16 cellular contexts compared by ENCODE assay signal in the genomic region with DNA sequence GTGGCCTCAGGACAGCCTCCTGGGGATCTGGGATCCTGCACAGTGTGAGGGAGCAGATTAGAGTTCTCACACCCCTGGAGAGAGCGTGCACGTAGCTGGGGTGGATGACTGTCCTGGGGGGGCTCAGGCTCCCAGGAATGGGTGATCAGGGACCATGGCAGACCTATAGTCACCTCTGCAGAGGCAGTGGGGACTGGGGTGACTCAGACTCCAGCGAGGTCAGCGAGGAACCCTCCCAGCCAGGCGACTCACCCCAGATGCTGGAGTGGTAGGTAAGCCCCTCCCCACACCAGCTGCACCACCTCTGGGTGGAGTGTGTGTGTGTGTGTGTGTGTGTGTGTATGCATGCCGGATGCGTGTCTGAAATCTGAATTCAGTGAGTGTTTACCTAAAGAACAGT. TPM values are rescaled to one million over a fixed set of nuclear protein-coding genes. Genes with fewer than 3 reads are reported as not detected.
DNase-seq lines count a peak whose midpoint lies in the region; ATAC-seq and TF ChIP-seq lines count a peak whose summit lies in the region.
"Had no signal": no experiment of that assay in that cellular context is flagged by ENCODE, and none has a peak within 500 bp of the region (broad histone marks: within the 10 kb centered on the region; RNA-seq: fewer than 3 reads in every experiment).

No MANE protein-coding gene starts in this region.

- no peaks in the 10 kb centered on the region for H3K79me2 ChIP-seq in GM23248 (ENCODE audit: insufficient read depth)

- in situ Hi-C loops in GM23248 (cut with MboI) = loop anchor here (10.0 kb wide), 1 partner anchor 451 kb away; no protein-coding TSS in a partner anchor

- no peak overlapping the region for H2AFZ ChIP-seq in GM23248

- no peaks in the 10 kb centered on the region for H3K36me3 Mint-ChIP-seq in T-helper 2 cell treated with Interferon-gamma antibody and Interleukin-4, amounts not matched to agents 5 μg/mL and 100 μg/mL, for 36 hours (ENCODE audit: low read depth)

- H3K9me2 ChIP-seq in GM23248 (ENCODE audit: insufficient read depth) = no peaks in the 10 kb centered on the region

- H3K9me3 ChIP-seq in GM23248 (ENCODE audit: low read depth) (no peaks in the 10 kb centered on the region), lower lobe of right lung (no peaks in the 10 kb centered on the region), gastroesophageal sphincter (no peaks in the 10 kb centered on the region), colonic mucosa (no peaks in the 10 kb centered on the region)
- H3K9me3 ChIP-seq: esophagus squamous epithelium had no signal

- peak; percentile 67 to 74 for ATAC-seq in lower lobe of right lung
- no peak for ATAC-seq in gastroesophageal sphincter

- no peak overlapping the region for H3K4me3 Mint-ChIP-seq in T-helper 2 cell treated with Interferon-gamma antibody and Interleukin-4, amounts not matched to agents 5 μg/mL and 100 μg/mL, for 36 hours
- H3K4me3 Mint-ChIP-seq: central memory CD8-positive, alpha-beta T cell; stimulated activated naive B cell treated with anti-CD40 and anti-IgM and Interleukin-4, amounts not matched to agents 10 μg/mL and 1 μg/mL and 100 μg/mL, for 72 hours had no signal

- peaks cover 13% of the 10 kb centered on the region for H3K4me1 Mint-ChIP-seq in T-helper 2 cell treated with Interferon-gamma antibody and Interleukin-4, amounts not matched to agents 5 μg/mL and 100 μg/mL, for 36 hours (ENCODE audit: low read depth)
- H3K4me1 Mint-ChIP-seq: central memory CD8-positive, alpha-beta T cell had no signal

- H3K4me2 ChIP-seq in GM23248 (ENCODE audit: unreplicated experiment) = no peak overlapping the region

- no peak overlapping the region for H3K27ac Mint-ChIP-seq in T-helper 2 cell treated with Interferon-gamma antibody and Interleukin-4, amounts not matched to agents 5 μg/mL and 100 μg/mL, for 36 hours
- H3K27ac Mint-ChIP-seq: activated T-helper 2 cell treated with anti-CD3 and anti-CD28 coated beads, Interferon-gamma antibody, Interleukin-2, Interleukin-4, amounts not matched to agents 10 μg/mL and 5 μg/mL and 100 μg/mL, durations not matched to agents 14 hours and 24 hours and 36 hours had no signal

- no peak for TF ChIP-seq CTCF in lower lobe of right lung (IDR thresholded peaks at IDR 0.05)
- TF ChIP-seq CTCF in gastroesophageal sphincter (IDR thresholded peaks at IDR 0.05) = no peak
- TF ChIP-seq CTCF in colonic mucosa (IDR thresholded peaks at IDR 0.05) = no peak

- H3K9ac ChIP-seq in GM23248 (no peak overlapping the region), colonic mucosa (ENCODE audit: low read depth in 2 of 2, low read length in 2 of 2) (no peak overlapping the region)

- WGBS in GM23248 (ENCODE audit: low coverage in 1 of 2, low lambda C conversion rate in 2 of 2, missing lambda C conversion rate in 2 of 2), 2 experiments = 70 to 71% methylated on average over 7 of the region's 7 CpGs
- WGBS in gastroesophageal sphincter (ENCODE audit: low coverage in 1 of 2), 2 donors = 54 to 60% methylated on average over 1 to 4 of the region's 7 CpGs

- H3K27me3 Mint-ChIP-seq in T-helper 2 cell treated with Interferon-gamma antibody and Interleukin-4, amounts not matched to agents 5 μg/mL and 100 μg/mL, for 36 hours (ENCODE audit: low read depth) = peaks cover 6% of the 10 kb centered on the region

- H3K4me1 ChIP-seq in GM23248 (ENCODE audit: insufficient read depth) (no peaks in the 10 kb centered on the region), lower lobe of right lung (no peaks in the 10 kb centered on the region), gastroesophageal sphincter (no peaks in the 10 kb centered on the region), colonic mucosa (no peaks in the 10 kb centered on the region)
- H3K4me1 ChIP-seq: esophagus squamous epithelium had no signal

- intact Hi-C loops in lower lobe of right lung (cut with DNase I) = no loop called here
- intact Hi-C loops in colonic mucosa (cut with DNase I) = loop anchor here (10.0 kb wide), 1 partner anchor 211 kb away; no protein-coding TSS in a partner anchor

- peak; percentile 40 for DNase-seq in T-helper 2 cell treated with Interferon-gamma antibody and Interleukin-4, amounts not matched to agents 5 μg/mL and 100 μg/mL, for 36 hours (ENCODE audit: low spot score)
- DNase-seq in T-helper 2 cell = no peak
- peak; percentile 44 for DNase-seq in GM23248
- peak; percentile 71 for DNase-seq in RPMI7951 (ENCODE audit: low read depth)
- no peak for DNase-seq in lower lobe of right lung
- DNase-seq in iPS-NIHi11 (ENCODE audit: low spot score) = no peak
- no peak for DNase-seq in colonic mucosa
- DNase-seq: esophagus squamous epithelium; Karpas-422; kidney; stimulated activated naive B cell treated with anti-CD40 and anti-IgM and Interleukin-4, amounts not matched to agents 10 μg/mL and 1 μg/mL and 100 μg/mL, for 72 hours had no signal

- H3K9me3 Mint-ChIP-seq in T-helper 2 cell treated with Interferon-gamma antibody and Interleukin-4, amounts not matched to agents 5 μg/mL and 100 μg/mL, for 36 hours = no peaks in the 10 kb centered on the region
- H3K9me3 Mint-ChIP-seq: activated T-helper 2 cell treated with anti-CD3 and anti-CD28 coated beads, Interferon-gamma antibody, Interleukin-2, Interleukin-4, amounts not matched to agents 10 μg/mL and 5 μg/mL and 100 μg/mL, durations not matched to agents 14 hours and 24 hours and 36 hours; central memory CD8-positive, alpha-beta T cell had no signal

- no peaks in the 10 kb centered on the region for H3F3A ChIP-seq in GM23248 (ENCODE audit: insufficient read depth)

- H3K27me3 ChIP-seq in GM23248 (replicated peaks; ENCODE audit: insufficient read depth) (no peaks in the 10 kb centered on the region), lower lobe of right lung (ENCODE audit: low read depth) (peaks cover 7% of the 10 kb centered on the region), gastroesophageal sphincter (peaks cover 33% of the 10 kb centered on the region), colonic mucosa (no peaks in the 10 kb centered on the region)

- H3K27ac ChIP-seq in GM23248 (no peak overlapping the region), lower lobe of right lung (no peak overlapping the region), gastroesophageal sphincter (no peak overlapping the region), colonic mucosa (no peak overlapping the region)
- H3K27ac ChIP-seq: esophagus squamous epithelium had no signal

- no peak for TF ChIP-seq EP300 in gastroesophageal sphincter (IDR thresholded peaks at IDR 0.05)

- H4K20me1 ChIP-seq in GM23248 (ENCODE audit: insufficient read depth) = no peaks in the 10 kb centered on the region

- H3K4me3 ChIP-seq in GM23248 (no peak overlapping the region), lower lobe of right lung (no peak overlapping the region), gastroesophageal sphincter (no peak overlapping the region), colonic mucosa (no peak overlapping the region)
- H3K4me3 ChIP-seq: esophagus squamous epithelium had no signal

- no peaks in the 10 kb centered on the region for H3K36me3 ChIP-seq in GM23248 (ENCODE audit: low read depth)
- no peaks in the 10 kb centered on the region for H3K36me3 ChIP-seq in lower lobe of right lung
- H3K36me3 ChIP-seq in gastroesophageal sphincter = no peaks in the 10 kb centered on the region
- H3K36me3 ChIP-seq in colonic mucosa = no peaks in the 10 kb centered on the region
- H3K36me3 ChIP-seq: esophagus squamous epithelium had no signal

- no peak for TF ChIP-seq POLR2A in gastroesophageal sphincter (IDR thresholded peaks at IDR 0.05)

RNA-seq across cellular contexts. Expression of gene GTSF1L, which starts 17.3 kb away (rescaled TPM):
- not detected in 2 replicates for total RNA-seq in GM23248 (2014; rRNA removed; shearing (Covaris generic))
- not detected in 2 replicates for polyA plus RNA-seq in GM23248 (2016; fragmentation: Nextera tagmentation; extraction: Ambion mirVana)
- total RNA-seq in RPMI7951 (2014; rRNA removed; shearing (Covaris generic)) = not detected in 2 replicates
- total RNA-seq in lower lobe of right lung = not detected
- not detected for total RNA-seq in gastroesophageal sphincter
- total RNA-seq in colonic mucosa = not detected
- total RNA-seq: activated T-helper 2 cell treated with anti-CD3 and anti-CD28 coated beads, Interferon-gamma antibody, Interleukin-2, Interleukin-4, amounts not matched to agents 10 μg/mL and 5 μg/mL and 100 μg/mL, durations not matched to agents 14 hours and 24 hours and 36 hours; esophagus squamous epithelium; kidney; T-helper 2 cell treated with Interferon-gamma antibody and Interleukin-4, amounts not matched to agents 100 ng/mL and 5 ng/mL, for 36 hours had no signal
- polyA plus RNA-seq: neural cell had no signal

Comparison
In these comparisons a context has a peak if more than half of its experiments do, and no peak if none do; other contexts are left out.
1. DNase-seq: peak in T-helper 2 cell treated with Interferon-gamma antibody and Interleukin-4, amounts not matched to agents 5 μg/mL and 100 μg/mL, for 36 hours (single experiment), GM23248 (single experiment) and RPMI7951 (single experiment); none in T-helper 2 cell (0 of 5), lower lobe of right lung (single experiment), iPS-NIHi11 (single experiment) and colonic mucosa (single experiment).